In genomic region chr15:66718220-66718988, GRCh38 we compare ENCODE assay signal across 2 cellular contexts.
TF ChIP-seq lines count a peak whose summit lies in the region.

No MANE protein-coding gene starts in this region.

TF ChIP-seq in HEK293, 187 proteins besides CTCF, POLR2A, EP300 and RAD21:
- no peak for TF ChIP-seq ZNF112 (tag by site-specific recombination; IDR thresholded peaks at IDR 0.05)
- TF ChIP-seq ZNF37A (tag by site-specific recombination; IDR thresholded peaks at IDR 0.05): no peak
- TF ChIP-seq KLF7 (tag by site-specific recombination; IDR thresholded peaks at IDR 0.05; ENCODE audit: borderline replicate concordance): no peak
- no peak for TF ChIP-seq PRDM6 (tag by site-specific recombination; IDR thresholded peaks at IDR 0.05)
- TF ChIP-seq ZFHX2 (tag by site-specific recombination; conservative IDR thresholded peaks at IDR 0.05): peak; percentile 18; the same call in 1 of the 2 replicates
- no peak for TF ChIP-seq HIC1 (tag by site-specific recombination; IDR thresholded peaks at IDR 0.05)
- 0 out of 2 replicates have a peak, but pooled peaks have one; percentile 12 for TF ChIP-seq EGR2 (tag by site-specific recombination; IDR thresholded peaks at IDR 0.05; ENCODE audit: low read depth)
- TF ChIP-seq ZIC2 (tag by site-specific recombination; IDR thresholded peaks at IDR 0.05): peak; percentile 56
- TF ChIP-seq ZNF174 (tag by site-specific recombination; IDR thresholded peaks at IDR 0.05): no peak
- no peak for TF ChIP-seq ZNF843 (tag by site-specific recombination; IDR thresholded peaks at IDR 0.05)
- no peak for TF ChIP-seq REST (tag by site-specific recombination; IDR thresholded peaks at IDR 0.05)
- TF ChIP-seq ZNF175 (tag by site-specific recombination; IDR thresholded peaks at IDR 0.05): no peak
TF ChIP-seq in HEK293: peak in this region for 3.

TF ChIP-seq in endothelial cell of umbilical vein, 7 proteins besides CTCF, POLR2A, EP300 and RAD21:
- no peak for TF ChIP-seq POLR2AphosphoS5 (IDR thresholded peaks at IDR 0.05; ENCODE audit: insufficient read depth, low read depth, low read length)
- TF ChIP-seq FOS (IDR thresholded peaks at IDR 0.05; ENCODE audit: borderline replicate concordance, insufficient read depth, low read length): no peak
- no peak for TF ChIP-seq EZH2 (IDR thresholded peaks at IDR 0.05; ENCODE audit: borderline replicate concordance, low read depth, low read length, severe bottlenecking)
- no peak for TF ChIP-seq GATA2 (IDR thresholded peaks at IDR 0.05; ENCODE audit: insufficient read depth, insufficient read length, low read depth, low read length)
- no peak for TF ChIP-seq JUN (IDR thresholded peaks at IDR 0.05; ENCODE audit: borderline replicate concordance, insufficient read depth, insufficient read length, low read depth)
- no peak for TF ChIP-seq MAX (IDR thresholded peaks at IDR 0.05; ENCODE audit: insufficient read depth, insufficient read length)
- TF ChIP-seq MYC (IDR thresholded peaks at IDR 0.05; ENCODE audit: low read depth, low read length): no peak
